Comparison of ENCODE assay signal across 8 cellular contexts in the genomic region with DNA sequence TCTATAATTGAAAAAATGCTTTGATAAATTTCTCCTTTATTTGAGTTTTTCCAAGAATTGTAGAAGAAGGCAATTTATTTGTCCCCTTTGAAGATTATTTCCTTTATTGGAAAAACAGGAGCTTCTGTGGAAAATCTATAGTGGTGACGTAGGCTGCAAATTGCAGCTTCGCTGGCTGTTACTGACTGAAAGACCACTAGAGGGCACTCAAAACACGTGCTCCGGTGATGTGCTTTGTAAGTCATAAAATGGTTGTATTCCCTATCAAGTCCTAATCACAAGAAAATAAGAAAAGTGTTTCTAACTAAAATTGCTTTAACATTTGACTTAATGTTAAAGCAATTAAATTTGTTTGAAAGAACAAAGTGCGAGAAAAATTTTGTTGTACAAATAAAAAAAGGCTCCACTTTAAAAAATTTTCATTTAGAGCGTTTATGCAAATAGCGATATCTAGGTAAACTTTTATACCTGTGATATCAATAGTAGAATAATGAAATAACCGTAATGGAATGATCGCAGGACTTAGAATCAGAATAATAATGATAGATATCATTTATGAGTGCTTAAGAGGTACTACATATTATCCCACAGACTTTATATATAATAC.
A peak's percentile ranks its signal among the peaks of the same experiment; 100 is the strongest.
DNase-seq lines count a peak whose midpoint lies in the region; ATAC-seq and TF ChIP-seq lines count a peak whose summit lies in the region.

No MANE protein-coding gene starts in this region.

- TF ChIP-seq POLR2A in uterus (IDR thresholded peaks at IDR 0.05) = no peak

- CTCF ChIA-PET in activated naive CD4-positive, alpha-beta T cell treated with anti-CD3 and anti-CD28 coated beads, Interleukin-2, amount 10 ng/mL, durations not matched to agents 7 days and 5 days (lab: Charles Lee) = interaction anchor here (1.6 kb wide), 1 partner anchor 38 kb away, joined by 8 read pairs; no protein-coding TSS in a partner anchor
- CTCF ChIA-PET in PC-3 (lab: Charles Lee) = interaction anchor here (0.6 to 1.0 kb wide), 3 partner anchors 24 to 189 kb away, joined by 4 to 9 read pairs (median 5); no protein-coding TSS in a partner anchor

- no peaks in the 10 kb centered on the region for H3K36me3 ChIP-seq in PC-3 (ENCODE audit: low read depth, low read length)
- H3K36me3 ChIP-seq in left lung = no peaks in the 10 kb centered on the region
- no peaks in the 10 kb centered on the region for H3K36me3 ChIP-seq in uterus

- H2AFZ ChIP-seq in PC-3 (ENCODE audit: low read length) = peak overlapping the region; percentile 69; the same call in 1 of the 2 replicates

- H3K4me2 ChIP-seq in PC-3 (ENCODE audit: low read length) = peak overlapping the region; percentile 54

- H3K4me1 ChIP-seq in PC-3 (ENCODE audit: insufficient read depth, low read length) (no peaks in the 10 kb centered on the region), left lung (no peaks in the 10 kb centered on the region), uterus (no peaks in the 10 kb centered on the region)

- H3K27ac Mint-ChIP-seq in activated naive CD4-positive, alpha-beta T cell treated with anti-CD3 and anti-CD28 coated beads, Interleukin-2, amount 10 ng/mL, durations not matched to agents 7 days and 5 days = no peak overlapping the region
- H3K27ac Mint-ChIP-seq in chondrocyte (ENCODE audit: unreplicated experiment) = no peak overlapping the region

- no peaks in the 10 kb centered on the region for H3K36me3 Mint-ChIP-seq in activated naive CD4-positive, alpha-beta T cell treated with anti-CD3 and anti-CD28 coated beads, Interleukin-2, amount 10 ng/mL, durations not matched to agents 7 days and 5 days
- H3K36me3 Mint-ChIP-seq in chondrocyte (ENCODE audit: low read depth) = no peaks in the 10 kb centered on the region

- H3F3A ChIP-seq in PC-3 (ENCODE audit: low read length, unreplicated experiment) = no peaks in the 10 kb centered on the region

- H3K4me3 ChIP-seq in PC-3 (ENCODE audit: low read length) = no peak overlapping the region
- no peak overlapping the region for H3K4me3 ChIP-seq in left lung
- H3K4me3 ChIP-seq in uterus = no peak overlapping the region

- intact Hi-C loops in PC-3 (cut with micrococcal nuclease) (loop anchor here (1.0 to 10.0 kb wide), 3 partner anchors 38 to 637 kb away; a partner anchor contains a TSS), left lung (cut with DNase I) (no loop called here), uterus (cut with DNase I; ENCODE audit: low total_unique reads) (no loop called here)

- TF ChIP-seq CTCF in PC-3 (conservative IDR thresholded peaks at IDR 0.05; ENCODE audit: low read depth, low read length) (peak; percentile 84), chondrocyte (IDR thresholded peaks at IDR 0.05) (peak; percentile 96), left lung (IDR thresholded peaks at IDR 0.05) (peak; percentile 68 to 75), uterus (IDR thresholded peaks at IDR 0.05) (peak; percentile 41 to 52 (median 44))

- no peak overlapping the region for H3K27ac ChIP-seq in PC-3 (ENCODE audit: low read length)
- H3K27ac ChIP-seq in left lung = no peak overlapping the region
- H3K27ac ChIP-seq in uterus = no peak overlapping the region

- H3K9ac ChIP-seq in PC-3 (ENCODE audit: low read length) = no peak overlapping the region

- no peaks in the 10 kb centered on the region for H3K4me1 Mint-ChIP-seq in activated naive CD4-positive, alpha-beta T cell treated with anti-CD3 and anti-CD28 coated beads, Interleukin-2, amount 10 ng/mL, durations not matched to agents 7 days and 5 days
- H3K4me1 Mint-ChIP-seq in chondrocyte (ENCODE audit: low read depth) = no peaks in the 10 kb centered on the region

- peak; percentile 98 for ATAC-seq in GM21723 (IDR thresholded peaks at IDR 0.05; ENCODE audit: unreplicated experiment)
- peak; percentile 68 for ATAC-seq in PC-3
- peak; percentile 84 for ATAC-seq in left lung

- no peaks in the 10 kb centered on the region for H3K9me3 ChIP-seq in PC-3 (ENCODE audit: low read length)
- no peaks in the 10 kb centered on the region for H3K9me3 ChIP-seq in left lung
- H3K9me3 ChIP-seq in uterus = no peaks in the 10 kb centered on the region

- no TSS peak for BruUV-seq in PC-3 (replicated peaks; lab: Mats Ljungman, UMichigan)

- H4K20me1 ChIP-seq in PC-3 (ENCODE audit: low read length) = no peaks in the 10 kb centered on the region

- H3K9me3 Mint-ChIP-seq in activated naive CD4-positive, alpha-beta T cell treated with anti-CD3 and anti-CD28 coated beads, Interleukin-2, amount 10 ng/mL, durations not matched to agents 7 days and 5 days = peaks cover 6% of the 10 kb centered on the region
- no peaks in the 10 kb centered on the region for H3K9me3 Mint-ChIP-seq in chondrocyte (ENCODE audit: low read depth)

- H3K4me3 Mint-ChIP-seq in activated naive CD4-positive, alpha-beta T cell treated with anti-CD3 and anti-CD28 coated beads, Interleukin-2, amount 10 ng/mL, durations not matched to agents 7 days and 5 days = no peak overlapping the region
- H3K4me3 Mint-ChIP-seq in chondrocyte (ENCODE audit: unreplicated experiment) = no peak overlapping the region

- no peaks in the 10 kb centered on the region for H3K79me2 ChIP-seq in PC-3 (ENCODE audit: low read length)

- POLR2A ChIA-PET in PC-3 (lab: Charles Lee; ENCODE audit: unreplicated experiment) = no interaction called here

- H3K27me3 ChIP-seq in PC-3 (ENCODE audit: low read length) (no peaks in the 10 kb centered on the region), left lung (no peaks in the 10 kb centered on the region), uterus (no peaks in the 10 kb centered on the region)

- peak; percentile 43 for DNase-seq in activated naive CD4-positive, alpha-beta T cell treated with anti-CD3 and anti-CD28 coated beads, Interleukin-2, amount 10 ng/mL, durations not matched to agents 7 days and 5 days
- DNase-seq in activated naive CD4-positive, alpha-beta T cell treated with anti-CD3 and anti-CD28 coated beads, Interleukin-2, amount 50 U/mL, for 16 hours = no peak
- peak; percentile 13 for DNase-seq in HuH-7.5 (ENCODE audit: low spot score)
- DNase-seq in PC-3 = peak; percentile 67
- DNase-seq in chondrocyte (ENCODE audit: low spot score) = no peak
- DNase-seq in left lung = peak in 1 of 2 donors; percentile 36
- DNase-seq in uterus = peak in 1 of 2 donors; percentile 18

- no peaks in the 10 kb centered on the region for H3K27me3 Mint-ChIP-seq in activated naive CD4-positive, alpha-beta T cell treated with anti-CD3 and anti-CD28 coated beads, Interleukin-2, amount 10 ng/mL, durations not matched to agents 7 days and 5 days
- no peaks in the 10 kb centered on the region for H3K27me3 Mint-ChIP-seq in chondrocyte (ENCODE audit: low read depth)

- no peaks in the 10 kb centered on the region for H3K9me2 ChIP-seq in PC-3 (replicated peaks; ENCODE audit: low read length)

Comparison
In these comparisons a context has a peak if more than half of its experiments do, and no peak if none do; other contexts are left out.
1. DNase-seq: peak in activated naive CD4-positive, alpha-beta T cell treated with anti-CD3 and anti-CD28 coated beads, Interleukin-2, amount 10 ng/mL, durations not matched to agents 7 days and 5 days (single experiment), HuH-7.5 (single experiment) and PC-3 (single experiment); none in activated naive CD4-positive, alpha-beta T cell treated with anti-CD3 and anti-CD28 coated beads, Interleukin-2, amount 50 U/mL, for 16 hours (single experiment) and chondrocyte (single experiment).
2. CTCF ChIP-seq: peak in every context shown above with its lines; median percentile 96 in chondrocyte; 84 in PC-3; 72 in left lung; 44 in uterus.
3. Peak in every context shown above with its lines, with median percentiles within 50 percentile points of each other: ATAC-seq.